Comparison of ENCODE assay signal across 19 cellular contexts in genomic region chrX:54419559-54420302, GRCh38.
"Had no signal": no experiment of that assay in that cellular context is flagged by ENCODE, and none has a peak within 500 bp of the region (broad histone marks: within the 10 kb centered on the region; RNA-seq: fewer than 3 reads in every experiment).

No MANE protein-coding gene starts in this region.

- H3K4me1 Mint-ChIP-seq: stimulated activated naive B cell treated with anti-CD40 and anti-IgM and Interleukin-4, amounts not matched to agents 10 μg/mL and 1 μg/mL and 100 μg/mL, for 72 hours had no signal

- H3K4me1 ChIP-seq: colonic mucosa, left lung, prostate gland, tibial artery had no signal

- H3K4me3 Mint-ChIP-seq: activated naive CD8-positive, alpha-beta T cell; memory B cell; naive B cell; neural crest cell; stimulated activated naive B cell treated with anti-CD40 and anti-IgM and Interleukin-4, amounts not matched to agents 10 μg/mL and 1 μg/mL and 100 μg/mL, for 72 hours had no signal

- DNase-seq: activated CD4-positive, alpha-beta T cell treated with anti-CD3 and anti-CD28 coated beads for 1 hour; activated CD4-positive, alpha-beta T cell treated with anti-CD3 and anti-CD28 coated beads, Interleukin-2, amount 50 U/mL, for 48 hours; activated T-cell treated with anti-CD3 and anti-CD28 coated beads for 4 hours; amygdala; caudate nucleus; colonic mucosa; foreskin melanocyte; glutamatergic neuron; kidney; left lung; naive B cell; stimulated activated naive B cell treated with anti-CD40 and anti-IgM and Interleukin-4, amounts not matched to agents 10 μg/mL and 1 μg/mL and 100 μg/mL, for 72 hours; T-helper 2 cell; tibial artery; WERI-Rb-1 had no signal

- H3K27me3 ChIP-seq: colonic mucosa, tibial artery had no signal

- H3K27ac Mint-ChIP-seq: activated naive CD8-positive, alpha-beta T cell; memory B cell; naive B cell; stimulated activated naive B cell treated with anti-CD40 and anti-IgM and Interleukin-4, amounts not matched to agents 10 μg/mL and 1 μg/mL and 100 μg/mL, for 72 hours had no signal

- H3K9me3 Mint-ChIP-seq: memory B cell; stimulated activated naive B cell treated with anti-CD40 and anti-IgM and Interleukin-4, amounts not matched to agents 10 μg/mL and 1 μg/mL and 100 μg/mL, for 72 hours had no signal

- H3K4me3 ChIP-seq: colonic mucosa, left lung, prostate gland, tibial artery had no signal

- H3K9me3 ChIP-seq: colonic mucosa, left lung, prostate gland, tibial artery had no signal

- ATAC-seq: left lung; stimulated activated naive B cell treated with anti-CD40 and anti-IgM and Interleukin-4, amounts not matched to agents 10 μg/mL and 1 μg/mL and 100 μg/mL, for 72 hours had no signal

- H3K36me3 Mint-ChIP-seq: activated naive CD8-positive, alpha-beta T cell; stimulated activated naive B cell treated with anti-CD40 and anti-IgM and Interleukin-4, amounts not matched to agents 10 μg/mL and 1 μg/mL and 100 μg/mL, for 72 hours had no signal

- H3K36me3 ChIP-seq: colonic mucosa, left lung, prostate gland, tibial artery, WERI-Rb-1 had no signal

- H3K27ac ChIP-seq: colonic mucosa, left lung, prostate gland, tibial artery, WERI-Rb-1 had no signal
